Comparison of ENCODE assay signal across 8 cellular contexts in genomic region chr17:2954898-2955445, GRCh38.
A peak's percentile ranks its signal among the peaks of the same experiment; 100 is the strongest.
DNase-seq lines count a peak whose midpoint lies in the region; ATAC-seq and TF ChIP-seq lines count a peak whose summit lies in the region.

No MANE protein-coding gene starts in this region.

- no peak for TF ChIP-seq POLR2A in NB4 (IDR thresholded peaks at IDR 0.05; ENCODE audit: extremely low read depth, insufficient read length)
- TF ChIP-seq POLR2A in prostate gland (IDR thresholded peaks at IDR 0.05): no peak

- no peaks in the 10 kb centered on the region for H4K20me1 ChIP-seq in osteoblast (ENCODE audit: insufficient read depth, low read length)

- no peak overlapping the region for H3K9ac ChIP-seq in colonic mucosa (ENCODE audit: low read depth in 2 of 2, low read length in 2 of 2)

- H3K27ac ChIP-seq in brain microvascular endothelial cell (peak overlapping the region; percentile 68), osteoblast (ENCODE audit: low read depth, low read length) (peak overlapping the region; percentile 86), prostate gland (peak overlapping the region in 1 of 2 donors; percentile 19), colonic mucosa (no peak overlapping the region)

- no peaks in the 10 kb centered on the region for H3K27me3 ChIP-seq in brain microvascular endothelial cell (replicated peaks)
- H3K27me3 ChIP-seq in osteoblast (ENCODE audit: insufficient read depth, low read length): no peaks in the 10 kb centered on the region
- no peaks in the 10 kb centered on the region for H3K27me3 ChIP-seq in prostate gland (replicated peaks; ENCODE audit: insufficient read depth)
- H3K27me3 ChIP-seq in colonic mucosa: no peaks in the 10 kb centered on the region

- TF ChIP-seq CTCF in NB4 (IDR thresholded peaks at IDR 0.05; ENCODE audit: low read depth, low read length) (no peak), brain microvascular endothelial cell (IDR thresholded peaks at IDR 0.05; ENCODE audit: low read depth, low read length, missing control alignments) (no peak), osteoblast (IDR thresholded peaks at IDR 0.05; ENCODE audit: extremely low read depth, low read depth, low read length) (no peak), prostate gland (IDR thresholded peaks at IDR 0.05) (no peak), colonic mucosa (IDR thresholded peaks at IDR 0.05) (no peak)

- ATAC-seq in HG03460 (IDR thresholded peaks at IDR 0.05; ENCODE audit: unreplicated experiment) (no peak), GM21447 (IDR thresholded peaks at IDR 0.05; ENCODE audit: unreplicated experiment) (no peak)

- DNase-seq in ELR (ENCODE audit: low read depth) (peak; percentile 85), NB4 (ENCODE audit: low read depth) (peak; percentile 63), brain microvascular endothelial cell (peak; percentile 97), osteoblast (ENCODE audit: insufficient read length, low spot score, missing footprints) (peak; percentile 94), prostate gland (ENCODE audit: low spot score) (no peak), colonic mucosa (no peak)

- whole genome bisulfite sequencing in prostate gland: 39% methylated on average over 8 of the region's 8 CpGs

- H3K79me2 ChIP-seq in osteoblast (ENCODE audit: insufficient read depth, low read length): peaks cover 5% of the 10 kb centered on the region

- peak overlapping the region; percentile 65 for H3K4me2 ChIP-seq in osteoblast (ENCODE audit: insufficient read depth, low read length)

- in situ Hi-C loops in brain microvascular endothelial cell (cut with HindIII; ENCODE audit: low pct_ligation_motif_present, low sequenced_read_pairs): no loop called here

- H3K9me3 ChIP-seq in osteoblast (ENCODE audit: low read depth, low read length) (no peaks in the 10 kb centered on the region), prostate gland (no peaks in the 10 kb centered on the region), colonic mucosa (no peaks in the 10 kb centered on the region)

- peaks cover 20% of the 10 kb centered on the region for H3K4me1 ChIP-seq in osteoblast (ENCODE audit: insufficient read depth, low read length)
- H3K4me1 ChIP-seq in prostate gland (replicated peaks): no peaks in the 10 kb centered on the region
- no peaks in the 10 kb centered on the region for H3K4me1 ChIP-seq in colonic mucosa

- H3K36me3 ChIP-seq in brain microvascular endothelial cell (replicated peaks) (no peaks in the 10 kb centered on the region), osteoblast (ENCODE audit: insufficient read depth, low read length) (no peaks in the 10 kb centered on the region), prostate gland (no peaks in the 10 kb centered on the region), colonic mucosa (no peaks in the 10 kb centered on the region)

- intact Hi-C loops in prostate gland (cut with DNase I): no loop called here
- intact Hi-C loops in colonic mucosa (cut with DNase I): no loop called here

- no peak overlapping the region for H2AFZ ChIP-seq in osteoblast (ENCODE audit: low read length)

- no peak overlapping the region for H3K4me3 ChIP-seq in NB4 (ENCODE audit: low read depth, low read length)
- H3K4me3 ChIP-seq in brain microvascular endothelial cell (ENCODE audit: low read depth, low read length): no peak overlapping the region
- peak overlapping the region; percentile 28 for H3K4me3 ChIP-seq in osteoblast (ENCODE audit: insufficient read depth, low read length)
- H3K4me3 ChIP-seq in prostate gland: no peak overlapping the region
- no peak overlapping the region for H3K4me3 ChIP-seq in colonic mucosa

Comparison
In these comparisons a context has a peak if more than half of its experiments do, and no peak if none do; other contexts are left out.
1. DNase-seq: peak in ELR (single experiment), NB4 (single experiment), brain microvascular endothelial cell (single experiment) and osteoblast (single experiment); none in prostate gland (single experiment) and colonic mucosa (single experiment).